Comparison of ENCODE assay signal across 31 cellular contexts in genomic region chr5:34842554-34842953, GRCh38. TPM values are rescaled to one million over a fixed set of nuclear protein-coding genes. Genes with fewer than 3 reads are reported as not detected.
"Had no signal": no experiment of that assay in that cellular context is flagged by ENCODE, and none has a peak within 500 bp of the region (broad histone marks: within the 10 kb centered on the region; RNA-seq: fewer than 3 reads in every experiment).

No MANE protein-coding gene starts in this region.

- H3K4me1 ChIP-seq: colonic mucosa, prostate gland had no signal

- H3K36me3 Mint-ChIP-seq: memory B cell; naive B cell; natural killer cell treated with Interleukin-12 subunit alpha and Interleukin-12 subunit beta and Interleukin-15 and Interleukin-18, amount 100 ng/mL, for 72 hours; type B pancreatic cell had no signal

- H3K27ac Mint-ChIP-seq: dendritic cell treated with granulocyte-macrophage colony-stimulating factor and Interleukin-4, amounts not matched to agents 40 ng/mL and 50 ng/mL, for 4 days; endodermal cell; memory B cell; mesothelial cell of epicardium; naive B cell; natural killer cell treated with Interleukin-12 subunit alpha and Interleukin-12 subunit beta and Interleukin-15 and Interleukin-18, amount 100 ng/mL, for 72 hours; stimulated activated effector memory CD8-positive, alpha-beta T cell treated with anti-CD3 and anti-CD28 coated beads, Interleukin-12 subunit alpha, Interleukin-12 subunit beta, amount 100 ng/mL, for 72 hours; type B pancreatic cell had no signal

- H3K27ac ChIP-seq: colonic mucosa, epithelial cell of prostate, gastrocnemius medialis, prostate gland, right atrium auricular region, sigmoid colon, stomach, thyroid gland had no signal

- H3K4me3 Mint-ChIP-seq: dendritic cell treated with granulocyte-macrophage colony-stimulating factor and Interleukin-4, amounts not matched to agents 40 ng/mL and 50 ng/mL, for 4 days; endodermal cell; memory B cell; mesothelial cell of epicardium; natural killer cell treated with Interleukin-12 subunit alpha and Interleukin-12 subunit beta and Interleukin-15 and Interleukin-18, amount 100 ng/mL, for 72 hours; stimulated activated effector memory CD8-positive, alpha-beta T cell treated with anti-CD3 and anti-CD28 coated beads, Interleukin-12 subunit alpha, Interleukin-12 subunit beta, amount 100 ng/mL, for 72 hours; type B pancreatic cell had no signal

- H3K9me3 ChIP-seq: colonic mucosa, gastrocnemius medialis, mucosa of descending colon, prostate gland, right atrium auricular region, sigmoid colon, stomach, thyroid gland had no signal

- H3K4me3 ChIP-seq: colonic mucosa, gastrocnemius medialis, lung, mucosa of descending colon, prostate gland, right atrium auricular region, sigmoid colon, stomach, thyroid gland had no signal

- H3K27me3 ChIP-seq: colonic mucosa, right atrium auricular region, sigmoid colon, stomach, thyroid gland had no signal

- H3K9me3 Mint-ChIP-seq: dendritic cell treated with granulocyte-macrophage colony-stimulating factor and Interleukin-4, amounts not matched to agents 40 ng/mL and 50 ng/mL, for 4 days; memory B cell; mesothelial cell of epicardium; naive B cell; natural killer cell treated with Interleukin-12 subunit alpha and Interleukin-12 subunit beta and Interleukin-15 and Interleukin-18, amount 100 ng/mL, for 72 hours; neural crest cell; stimulated activated effector memory CD8-positive, alpha-beta T cell treated with anti-CD3 and anti-CD28 coated beads, Interleukin-12 subunit alpha, Interleukin-12 subunit beta, amount 100 ng/mL, for 72 hours; type B pancreatic cell had no signal

- H3K27me3 Mint-ChIP-seq: memory B cell, type B pancreatic cell had no signal

- DNase-seq: colonic mucosa; effector CD8-positive, alpha-beta T cell; endodermal cell; foreskin fibroblast; gastrocnemius medialis; head of caudate nucleus; kidney; mucosa of descending colon; naive B cell; sigmoid colon; stimulated activated CD4-positive, alpha-beta T cell treated with anti-CD3 and anti-CD28 coated beads, Interleukin-2, amount 100 ng/mL, for 24 hours; stimulated activated CD4-positive, alpha-beta T cell treated with anti-CD3 and anti-CD28 coated beads, Interleukin-4, amount 100 ng/mL, for 24 hours; stimulated activated naive CD4-positive, alpha-beta T cell treated with Interleukin-2 at 50 U/mL for 16 hours; stomach; thyroid gland had no signal

- ATAC-seq: esophagus mucosa; gastrocnemius medialis; left lobe of liver; mucosa of descending colon; natural killer cell treated with Interleukin-12 subunit alpha and Interleukin-12 subunit beta and Interleukin-15 and Interleukin-18, amount 100 ng/mL, for 72 hours; stimulated activated effector memory CD8-positive, alpha-beta T cell treated with anti-CD3 and anti-CD28 coated beads, Interleukin-12 subunit alpha, Interleukin-12 subunit beta, amount 100 ng/mL, for 72 hours had no signal

- H3K36me3 ChIP-seq: colonic mucosa, gastrocnemius medialis, prostate gland, right atrium auricular region, sigmoid colon, stomach, thyroid gland had no signal

RNA-seq across cellular contexts. Expression of gene TTC23L, which starts 3.6 kb away (rescaled TPM):
- total RNA-seq: esophagus mucosa; gastrocnemius medialis; left lobe of liver; natural killer cell treated with Interleukin-12 subunit alpha and Interleukin-12 subunit beta and Interleukin-15 and Interleukin-18, amount 100 ng/mL, for 72 hours; osteoblast; skeletal muscle tissue; subcutaneous adipose tissue had no signal
